ENCODE assay signal across 2 cellular contexts in genomic region chr19:57719901-57720519, GRCh38.
TF ChIP-seq lines count a peak whose summit lies in the region.

No MANE protein-coding gene starts in this region.

TF ChIP-seq in GM23338, 12 proteins besides CTCF, POLR2A, EP300 and RAD21:
- TF ChIP-seq NANOG (IDR thresholded peaks at IDR 0.05; ENCODE audit: borderline replicate concordance): no peak
- TF ChIP-seq ZNF462 (CRISPR knock-in tag; IDR thresholded peaks at IDR 0.05): no peak
- no peak for TF ChIP-seq ZNF331 (CRISPR knock-in tag; IDR thresholded peaks at IDR 0.05; ENCODE audit: low read depth)
- no peak for TF ChIP-seq ETS1 (IDR thresholded peaks at IDR 0.05)
- TF ChIP-seq EZH2phosphoT487 (IDR thresholded peaks at IDR 0.05; ENCODE audit: unreplicated experiment): no peak
- TF ChIP-seq JUNB (IDR thresholded peaks at IDR 0.05; ENCODE audit: unreplicated experiment): no peak
- TF ChIP-seq STAT1 (IDR thresholded peaks at IDR 0.05; ENCODE audit: unreplicated experiment): no peak
- TF ChIP-seq EZH2 (IDR thresholded peaks at IDR 0.05; ENCODE audit: low read depth, unreplicated experiment): no peak
- no peak for TF ChIP-seq POLR2AphosphoS5 (IDR thresholded peaks at IDR 0.05; ENCODE audit: low read depth)
- no peak for TF ChIP-seq CREB1 (CRISPR knock-in tag; IDR thresholded peaks at IDR 0.05; ENCODE audit: low read depth)
- no peak for TF ChIP-seq REST (IDR thresholded peaks at IDR 0.05; ENCODE audit: unreplicated experiment)
- no peak for TF ChIP-seq ZNF114 (CRISPR knock-in tag; IDR thresholded peaks at IDR 0.05)

TF ChIP-seq in WTC11, 78 proteins besides CTCF, POLR2A, EP300 and RAD21:
- no peak for TF ChIP-seq ZBTB43 (CRISPR knock-in tag; IDR thresholded peaks at IDR 0.05)
- no peak for TF ChIP-seq SMAD3 (CRISPR knock-in tag; IDR thresholded peaks at IDR 0.05; ENCODE audit: borderline replicate concordance)
- no peak for TF ChIP-seq ZNF232 (CRISPR knock-in tag; IDR thresholded peaks at IDR 0.05)
- no peak for TF ChIP-seq CREB1 (CRISPR knock-in tag; IDR thresholded peaks at IDR 0.05)
- TF ChIP-seq ZNF512 (CRISPR knock-in tag; IDR thresholded peaks at IDR 0.05; ENCODE audit: borderline replicate concordance): no peak
- no peak for TF ChIP-seq ZNF281 (CRISPR knock-in tag; IDR thresholded peaks at IDR 0.05)
- TF ChIP-seq CREM (CRISPR knock-in tag; IDR thresholded peaks at IDR 0.05): no peak
- no peak for TF ChIP-seq ZNF532 (CRISPR knock-in tag; IDR thresholded peaks at IDR 0.05; ENCODE audit: borderline replicate concordance)
- no peak for TF ChIP-seq NR1H2 (CRISPR knock-in tag; IDR thresholded peaks at IDR 0.05)
- TF ChIP-seq FOXJ3 (CRISPR knock-in tag; IDR thresholded peaks at IDR 0.05; ENCODE audit: borderline replicate concordance): no peak
- no peak for TF ChIP-seq FOXP4 (CRISPR knock-in tag; IDR thresholded peaks at IDR 0.05)
